Comparison of ENCODE assay signal across 8 cellular contexts in the genomic region with DNA sequence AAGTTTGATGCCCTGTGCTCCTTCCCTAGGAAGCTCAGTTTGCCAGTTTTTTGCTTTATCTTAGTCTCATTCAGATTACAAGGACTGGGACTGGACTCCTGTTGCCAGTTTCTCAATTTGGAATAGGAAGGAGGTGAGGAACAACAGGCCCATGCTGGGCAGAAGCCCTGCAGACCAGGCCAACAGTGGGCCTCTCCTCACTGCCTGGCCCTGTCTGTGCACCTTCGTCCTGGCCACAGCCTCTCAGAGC. TPM values are rescaled to one million over a fixed set of nuclear protein-coding genes. Genes with fewer than 3 reads are reported as not detected.
DNase-seq lines count a peak whose midpoint lies in the region; ATAC-seq and TF ChIP-seq lines count a peak whose summit lies in the region.
"Had no signal": no experiment of that assay in that cellular context is flagged by ENCODE, and none has a peak within 500 bp of the region (broad histone marks: within the 10 kb centered on the region; RNA-seq: fewer than 3 reads in every experiment).

No MANE protein-coding gene starts in this region.

- H2AK9ac ChIP-seq in IMR-90 (replicated peaks; ENCODE audit: low read depth, low read length, poor library complexity), result peak overlapping the region; percentile 88

- H3K4me1 ChIP-seq in IMR-90 (ENCODE audit: control insufficient read depth, insufficient read depth, low read length) (peaks cover 48% of the 10 kb centered on the region), mammary epithelial cell (ENCODE audit: insufficient read depth, low read length) (peaks cover 63% of the 10 kb centered on the region), mesendoderm (ENCODE audit: control insufficient read depth, low read depth, low read length) (peaks cover 12% of the 10 kb centered on the region), thymus (ENCODE audit: control insufficient read depth, insufficient read depth, low read length) (peaks cover 30% of the 10 kb centered on the region), MM.1S (ENCODE audit: low read length) (no peaks in the 10 kb centered on the region)

- H3K27ac ChIP-seq in IMR-90 (ENCODE audit: insufficient read depth, low read length) (peak overlapping the region; percentile 91), mammary epithelial cell (ENCODE audit: insufficient read depth, low read depth, low read length) (peak overlapping the region; percentile 98), mesendoderm (ENCODE audit: low read depth, low read length) (no peak overlapping the region), thymus (ENCODE audit: low read depth) (peak overlapping the region; percentile 73), MM.1S (ENCODE audit: low read length) (no peak overlapping the region)

- in situ Hi-C loops in IMR-90 (cut with MboI; ENCODE audit: low sequenced_read_pairs) (no loop called here), mammary epithelial cell (cut with MboI; ENCODE audit: low sequenced_read_pairs in 2 of 2) (no loop called here)

- H2BK120ac ChIP-seq in IMR-90 (ENCODE audit: low read depth, low read length) (peak overlapping the region; percentile 76), mesendoderm (ENCODE audit: low read depth, low read length) (no peak overlapping the region)

- H3K9me2 ChIP-seq in MM.1S (replicated peaks; ENCODE audit: insufficient read depth, low read length), result no peaks in the 10 kb centered on the region

- POLR2A ChIA-PET in IMR-90 (lab: Charles Lee; ENCODE audit: unreplicated experiment), result no interaction called here

- peak overlapping the region; percentile 23 for H2BK20ac ChIP-seq in IMR-90 (ENCODE audit: low read depth, low read length)

- H3K79me2 ChIP-seq in mammary epithelial cell (ENCODE audit: insufficient read depth, low read length) (peaks cover 83% of the 10 kb centered on the region), mesendoderm (ENCODE audit: control insufficient read depth, insufficient read depth, low read length) (peaks cover 54% of the 10 kb centered on the region), MM.1S (ENCODE audit: low read length) (peaks cover 93% of the 10 kb centered on the region)

- no CpG with 5 or more reads among the region's 1 CpG for WGBS in IMR-90 (ENCODE audit: extremely low coverage in 2 of 2, insufficient read length in 1 of 2), 2 experiments
- WGBS in mammary epithelial cell (ENCODE audit: low coverage, missing lambda C conversion rate), result 11% methylated on average over 1 of the region's 1 CpG
- WGBS in mesendoderm (ENCODE audit: extremely low coverage, insufficient coverage, low lambda C conversion rate), result no CpG with 5 or more reads among the region's 1 CpG
- 94% methylated on average over 1 of the region's 1 CpG for WGBS in thymus

- H4K91ac ChIP-seq in IMR-90 (ENCODE audit: insufficient read depth, low read depth, low read length), result peak overlapping the region; percentile 77

- CTCF ChIA-PET in IMR-90 (lab: Yijun Ruan, JAX), result no interaction called here
- CTCF ChIA-PET in mammary epithelial cell (lab: Charles Lee; ENCODE audit: low non-redundant PET), result interaction anchor here (0.6 kb wide), 1 partner anchor 424 kb away, joined by 4 read pairs; no protein-coding TSS in a partner anchor

- H2AFZ ChIP-seq in IMR-90 (replicated peaks; ENCODE audit: low read length, poor library complexity) (peak overlapping the region; percentile 19), mammary epithelial cell (ENCODE audit: low read depth, low read length) (no peak overlapping the region), MM.1S (ENCODE audit: low read length) (no peak overlapping the region)

- H3K4me3 ChIP-seq in IMR-90 (ENCODE audit: insufficient read depth, low read depth, low read length) (no peak overlapping the region), mammary epithelial cell (replicated peaks in 1 of 3; ENCODE audit: insufficient read depth in 1 of 3, low read depth in 2 of 3, low read length in 3 of 3) (no peak overlapping the region), mesendoderm (ENCODE audit: low read length) (no peak overlapping the region), thymus (ENCODE audit: low read length) (no peak overlapping the region), MM.1S (ENCODE audit: low read length) (no peak overlapping the region)

- no peak; the same call in 1 of the 2 replicates for ATAC-seq in IMR-90 (ENCODE audit: low read depth)
- no peak for ATAC-seq in left lobe of liver
- no peak for ATAC-seq in GM19455 (IDR thresholded peaks at IDR 0.05; ENCODE audit: unreplicated experiment)

- H3K9me1 ChIP-seq in IMR-90 (ENCODE audit: insufficient read depth, low read length), result peaks cover 41% of the 10 kb centered on the region

- H3K27me3 ChIP-seq in IMR-90 (ENCODE audit: control insufficient read depth, insufficient read depth, low read length) (no peaks in the 10 kb centered on the region), mammary epithelial cell (ENCODE audit: insufficient read depth, low read length) (no peaks in the 10 kb centered on the region), mesendoderm (ENCODE audit: insufficient read depth, low read length, poor library complexity) (no peaks in the 10 kb centered on the region), thymus (ENCODE audit: control insufficient read depth, insufficient read depth) (no peaks in the 10 kb centered on the region), MM.1S (replicated peaks; ENCODE audit: insufficient read depth, low read length) (no peaks in the 10 kb centered on the region)

- intact Hi-C loops in IMR-90 (cut with micrococcal nuclease), result no loop called here
- intact Hi-C loops in mammary epithelial cell (cut with micrococcal nuclease), result loop anchor here (1.0 kb wide), 1 partner anchor 38 kb away; no protein-coding TSS in a partner anchor

- peak overlapping the region; percentile 26 for H3K4me2 ChIP-seq in IMR-90 (ENCODE audit: low read depth, low read length)
- H3K4me2 ChIP-seq in mammary epithelial cell (ENCODE audit: insufficient read depth, low read depth, low read length), result peak overlapping the region; percentile 63
- no peak overlapping the region for H3K4me2 ChIP-seq in mesendoderm (ENCODE audit: low read length)
- no peak overlapping the region for H3K4me2 ChIP-seq in MM.1S (ENCODE audit: low read depth, low read length)

- H4K8ac ChIP-seq in IMR-90 (ENCODE audit: low read depth in 2 of 2, low read length in 2 of 2), result peak overlapping the region; percentile 72 to 77; a peak in 3 of 4 replicates
- H4K8ac ChIP-seq in mesendoderm (ENCODE audit: low read depth, low read length), result no peak overlapping the region

- H3K56ac ChIP-seq in IMR-90 (ENCODE audit: extremely low read depth, insufficient read depth, low read length), result peak overlapping the region; percentile 57
- H3K56ac ChIP-seq in mesendoderm (ENCODE audit: low read length), result peak overlapping the region; percentile 60

- TF ChIP-seq POLR2A in IMR-90 (IDR thresholded peaks at IDR 0.05; ENCODE audit: low read depth, low read length), result peak; percentile 46; the same call in 1 of the 2 replicates

- H3K9ac ChIP-seq in IMR-90 (ENCODE audit: low read depth, low read length), result peak overlapping the region; percentile 12; the same call in 1 of the 2 replicates
- H3K9ac ChIP-seq in mammary epithelial cell (ENCODE audit: insufficient read depth, low read length), result peak overlapping the region; percentile 91
- peak overlapping the region; percentile 19 for H3K9ac ChIP-seq in mesendoderm (ENCODE audit: low read length)
- H3K9ac ChIP-seq in MM.1S (ENCODE audit: low read length), result no peak overlapping the region

- H3K4ac ChIP-seq in IMR-90 (ENCODE audit: low read depth, low read length) (peak overlapping the region; percentile 93), mesendoderm (ENCODE audit: low read depth, low read length) (no peak overlapping the region)

- H2BK15ac ChIP-seq in IMR-90 (ENCODE audit: low read depth, low read length), result peak overlapping the region; percentile 63; the same call in 1 of the 3 replicates
- no peak overlapping the region for H2BK15ac ChIP-seq in mesendoderm (replicated peaks; ENCODE audit: low read depth)

- DNase-seq in IMR-90 (no peak), mammary epithelial cell (no peak), mesendoderm (no peak), left lobe of liver (ENCODE audit: low spot score) (no peak), MM.1S (no peak)
- DNase-seq: NCI-H1436 treated with DMSO at 0.1 percent for 48 hours had no signal

- H2AK5ac ChIP-seq in IMR-90 (ENCODE audit: low read depth, low read length), result peak overlapping the region; percentile 95
- H2AK5ac ChIP-seq in mesendoderm (ENCODE audit: low read length), result no peak overlapping the region

- peak overlapping the region; percentile 97 for H2BK5ac ChIP-seq in IMR-90 (ENCODE audit: low read depth, low read length, poor library complexity, severe bottlenecking)
- H2BK5ac ChIP-seq in mesendoderm (ENCODE audit: low read length), result no peak overlapping the region

- H3K23ac ChIP-seq in IMR-90 (ENCODE audit: low read depth, low read length) (peak overlapping the region; percentile 89; the same call in 1 of the 2 replicates), mesendoderm (ENCODE audit: low read length) (no peak overlapping the region)

- no peak overlapping the region for H3K18ac ChIP-seq in IMR-90 (ENCODE audit: low read depth, low read length)
- no peak overlapping the region for H3K18ac ChIP-seq in mesendoderm (ENCODE audit: low read length)

- peak overlapping the region; percentile 72 for H3K14ac ChIP-seq in IMR-90 (replicated peaks; ENCODE audit: low read depth, low read length)

- H4K5ac ChIP-seq in IMR-90 (ENCODE audit: low read depth, low read length), result peak overlapping the region; percentile 31; the same call in 1 of the 2 replicates
- no peak overlapping the region for H4K5ac ChIP-seq in mesendoderm (ENCODE audit: low read length)

- no peaks in the 10 kb centered on the region for H3F3A ChIP-seq in MM.1S (ENCODE audit: insufficient read depth, low read length)

- H3K79me1 ChIP-seq in IMR-90 (ENCODE audit: low read depth in 1 of 2, low read length in 2 of 2), result peaks cover 22 to 78% of the 10 kb centered on the region in 2 experiments
- H3K79me1 ChIP-seq in mesendoderm (ENCODE audit: low read length), result peaks cover 47% of the 10 kb centered on the region

- TF ChIP-seq CTCF in IMR-90 (conservative IDR thresholded peaks at IDR 0.05; ENCODE audit: low read depth, low read length) (no peak), mammary epithelial cell (conservative IDR thresholded peaks at IDR 0.05 in 1 of 2, IDR thresholded peaks at IDR 0.05 in 1 of 2; ENCODE audit: extremely low read depth in 1 of 2, insufficient read depth in 1 of 2, low read depth in 1 of 2, low read length in 2 of 2) (no peak), MM.1S (IDR thresholded peaks at IDR 0.05; ENCODE audit: low read length) (no peak)

- H3K9me3 ChIP-seq in IMR-90 (ENCODE audit: control insufficient read depth, insufficient read depth, low read length), result no peaks in the 10 kb centered on the region
- no peaks in the 10 kb centered on the region for H3K9me3 ChIP-seq in mammary epithelial cell (replicated peaks; ENCODE audit: insufficient read depth, low read length)
- no peaks in the 10 kb centered on the region for H3K9me3 ChIP-seq in thymus (ENCODE audit: control insufficient read depth)
- H3K9me3 ChIP-seq in MM.1S (replicated peaks; ENCODE audit: insufficient read depth, low read length), result no peaks in the 10 kb centered on the region

- H3K36me3 ChIP-seq in IMR-90 (ENCODE audit: control insufficient read depth, insufficient read depth, low read length) (peaks cover 18% of the 10 kb centered on the region), mammary epithelial cell (ENCODE audit: insufficient read depth, low read length) (peaks cover 11% of the 10 kb centered on the region), mesendoderm (ENCODE audit: control insufficient read depth, insufficient read depth, low read length) (peaks cover 3% of the 10 kb centered on the region), thymus (ENCODE audit: control insufficient read depth, insufficient read depth) (peaks cover 39% of the 10 kb centered on the region), MM.1S (replicated peaks; ENCODE audit: insufficient read depth, low read length) (no peaks in the 10 kb centered on the region)

- H4K20me1 ChIP-seq in IMR-90 (ENCODE audit: insufficient read depth, low read length) (peaks cover 74% of the 10 kb centered on the region), mammary epithelial cell (ENCODE audit: insufficient read depth, low read length) (no peaks in the 10 kb centered on the region), MM.1S (ENCODE audit: insufficient read depth, low read length) (peaks cover 27% of the 10 kb centered on the region)

- BruUV-seq in IMR-90 (replicated peaks; lab: Mats Ljungman, UMichigan) (no TSS peak), mammary epithelial cell (replicated peaks; lab: Mats Ljungman, UMichigan) (no TSS peak)

- dilution Hi-C loops in IMR-90 (cut with HindIII; ENCODE audit: low sequenced_read_pairs, unreplicated experiment), result no loop called here
- dilution Hi-C loops in mammary epithelial cell (cut with HindIII; ENCODE audit: low sequenced_read_pairs), result no loop called here

- no peak for TF ChIP-seq RAD21 in IMR-90 (IDR thresholded peaks at IDR 0.05; ENCODE audit: low read length)

RNA-seq across cellular contexts. Expression of gene MED15, which starts 23.7 kb away (rescaled TPM):
- 19.0 and 22.8 TPM in 2 replicates for total RNA-seq in IMR-90 (2012; rRNA removed)
- 68.8 and 71.5 TPM in 2 replicates for polyA plus RNA-seq in IMR-90 (2012; rRNA removed)
- polyA plus RNA-seq in IMR-90 (2012; cell fraction: cytosol; rRNA removed), result 43.1 and 81.0 TPM in 2 replicates
- 269 and 514 TPM in 2 replicates for polyA plus RNA-seq in IMR-90 (2012; cell fraction: nucleus; rRNA removed; ENCODE audit: low replicate concordance)
- 100 to 1,000 TPM in 1 of 2 donors, 10 to 100 TPM in 1; 34.3 to 138 TPM for total RNA-seq in mammary epithelial cell
- polyA plus RNA-seq in mammary epithelial cell, result 51.1 TPM
- 93.6 TPM for polyA minus RNA-seq in mammary epithelial cell
- polyA plus RNA-seq in mesendoderm (2013, experiment 1 of 2), result 33.8 TPM
- 33.3 TPM for polyA plus RNA-seq in mesendoderm (2013, experiment 2 of 2)
- 61.6 TPM for polyA plus RNA-seq in thymus
- total RNA-seq in left lobe of liver, result 26.2 TPM

RNA-seq across cellular contexts. Expression of gene KLHL22, which starts 35.5 kb away (rescaled TPM):
- total RNA-seq in IMR-90 (2012; rRNA removed) (25.8 and 27.1 TPM in 2 replicates), mammary epithelial cell (10 to 100 TPM; 14.7 to 18.8 TPM), left lobe of liver (13.3 TPM)
- polyA plus RNA-seq in IMR-90 (2012; rRNA removed) (28.7 and 30.1 TPM in 2 replicates), mammary epithelial cell (10.5 TPM), thymus (14.2 TPM)
- 14.3 and 46.6 TPM in 2 replicates for polyA plus RNA-seq in IMR-90 (2012; cell fraction: cytosol; rRNA removed)
- 70.3 and 122 TPM in 2 replicates for polyA plus RNA-seq in IMR-90 (2012; cell fraction: nucleus; rRNA removed; ENCODE audit: low replicate concordance)
- polyA minus RNA-seq in mammary epithelial cell, result 2.3 TPM
- polyA plus RNA-seq in mesendoderm (2013, experiment 1 of 2), result 1.9 TPM
- 1.8 TPM for polyA plus RNA-seq in mesendoderm (2013, experiment 2 of 2)

Comparison
In these comparisons a context has a peak if more than half of its experiments do, and no peak if none do; other contexts are left out.
1. H3K27ac ChIP-seq: peak in IMR-90 (single experiment), mammary epithelial cell (single experiment) and thymus (single experiment); none in mesendoderm (single experiment) and MM.1S (single experiment).
2. H3K4me2 ChIP-seq: peak in IMR-90 (single experiment) and mammary epithelial cell (single experiment); none in mesendoderm (single experiment) and MM.1S (single experiment).